Comparison of ENCODE assay signal across 1 cellular context in the genomic region with DNA sequence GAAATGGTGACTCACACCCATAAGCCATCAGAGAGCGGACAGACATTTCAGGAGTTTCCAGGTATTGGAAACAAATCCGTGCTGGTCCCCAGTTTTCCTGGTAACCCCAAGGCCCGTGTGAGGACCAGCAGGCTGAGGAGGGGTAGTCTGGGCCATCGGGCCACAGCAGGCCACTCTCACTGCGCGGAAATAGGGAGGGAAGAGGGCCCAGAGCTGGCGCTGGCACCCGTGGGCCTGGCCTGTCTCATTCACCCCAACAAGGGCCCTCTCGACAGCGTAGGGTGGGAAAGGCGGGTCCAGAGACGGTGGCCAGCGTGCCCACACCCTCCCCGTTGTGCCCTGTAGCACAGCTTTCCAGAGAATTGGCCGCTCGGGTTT.
TF ChIP-seq lines count a peak whose summit lies in the region.

No MANE protein-coding gene starts in this region.

TF ChIP-seq in K562, 482 proteins besides CTCF, POLR2A, EP300 and RAD21:
- TF ChIP-seq, protein P1, sequence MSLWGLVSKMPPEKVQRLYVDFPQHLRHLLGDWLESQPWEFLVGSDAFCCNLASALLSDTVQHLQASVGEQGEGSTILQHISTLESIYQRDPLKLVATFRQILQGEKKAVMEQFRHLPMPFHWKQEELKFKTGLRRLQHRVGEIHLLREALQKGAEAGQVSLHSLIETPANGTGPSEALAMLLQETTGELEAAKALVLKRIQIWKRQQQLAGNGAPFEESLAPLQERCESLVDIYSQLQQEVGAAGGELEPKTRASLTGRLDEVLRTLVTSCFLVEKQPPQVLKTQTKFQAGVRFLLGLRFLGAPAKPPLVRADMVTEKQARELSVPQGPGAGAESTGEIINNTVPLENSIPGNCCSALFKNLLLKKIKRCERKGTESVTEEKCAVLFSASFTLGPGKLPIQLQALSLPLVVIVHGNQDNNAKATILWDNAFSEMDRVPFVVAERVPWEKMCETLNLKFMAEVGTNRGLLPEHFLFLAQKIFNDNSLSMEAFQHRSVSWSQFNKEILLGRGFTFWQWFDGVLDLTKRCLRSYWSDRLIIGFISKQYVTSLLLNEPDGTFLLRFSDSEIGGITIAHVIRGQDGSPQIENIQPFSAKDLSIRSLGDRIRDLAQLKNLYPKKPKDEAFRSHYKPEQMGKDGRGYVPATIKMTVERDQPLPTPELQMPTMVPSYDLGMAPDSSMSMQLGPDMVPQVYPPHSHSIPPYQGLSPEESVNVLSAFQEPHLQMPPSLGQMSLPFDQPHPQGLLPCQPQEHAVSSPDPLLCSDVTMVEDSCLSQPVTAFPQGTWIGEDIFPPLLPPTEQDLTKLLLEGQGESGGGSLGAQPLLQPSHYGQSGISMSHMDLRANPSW (CRISPR knock-in tag; IDR thresholded peaks at IDR 0.05), result no peak
- TF ChIP-seq, protein P2, sequence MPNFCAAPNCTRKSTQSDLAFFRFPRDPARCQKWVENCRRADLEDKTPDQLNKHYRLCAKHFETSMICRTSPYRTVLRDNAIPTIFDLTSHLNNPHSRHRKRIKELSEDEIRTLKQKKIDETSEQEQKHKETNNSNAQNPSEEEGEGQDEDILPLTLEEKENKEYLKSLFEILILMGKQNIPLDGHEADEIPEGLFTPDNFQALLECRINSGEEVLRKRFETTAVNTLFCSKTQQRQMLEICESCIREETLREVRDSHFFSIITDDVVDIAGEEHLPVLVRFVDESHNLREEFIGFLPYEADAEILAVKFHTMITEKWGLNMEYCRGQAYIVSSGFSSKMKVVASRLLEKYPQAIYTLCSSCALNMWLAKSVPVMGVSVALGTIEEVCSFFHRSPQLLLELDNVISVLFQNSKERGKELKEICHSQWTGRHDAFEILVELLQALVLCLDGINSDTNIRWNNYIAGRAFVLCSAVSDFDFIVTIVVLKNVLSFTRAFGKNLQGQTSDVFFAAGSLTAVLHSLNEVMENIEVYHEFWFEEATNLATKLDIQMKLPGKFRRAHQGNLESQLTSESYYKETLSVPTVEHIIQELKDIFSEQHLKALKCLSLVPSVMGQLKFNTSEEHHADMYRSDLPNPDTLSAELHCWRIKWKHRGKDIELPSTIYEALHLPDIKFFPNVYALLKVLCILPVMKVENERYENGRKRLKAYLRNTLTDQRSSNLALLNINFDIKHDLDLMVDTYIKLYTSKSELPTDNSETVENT (CRISPR knock-in tag; IDR thresholded peaks at IDR 0.05), result no peak
- TF ChIP-seq HMG20A (CRISPR knock-in tag; conservative IDR thresholded peaks at IDR 0.05), result no peak
- TF ChIP-seq, protein P3, sequence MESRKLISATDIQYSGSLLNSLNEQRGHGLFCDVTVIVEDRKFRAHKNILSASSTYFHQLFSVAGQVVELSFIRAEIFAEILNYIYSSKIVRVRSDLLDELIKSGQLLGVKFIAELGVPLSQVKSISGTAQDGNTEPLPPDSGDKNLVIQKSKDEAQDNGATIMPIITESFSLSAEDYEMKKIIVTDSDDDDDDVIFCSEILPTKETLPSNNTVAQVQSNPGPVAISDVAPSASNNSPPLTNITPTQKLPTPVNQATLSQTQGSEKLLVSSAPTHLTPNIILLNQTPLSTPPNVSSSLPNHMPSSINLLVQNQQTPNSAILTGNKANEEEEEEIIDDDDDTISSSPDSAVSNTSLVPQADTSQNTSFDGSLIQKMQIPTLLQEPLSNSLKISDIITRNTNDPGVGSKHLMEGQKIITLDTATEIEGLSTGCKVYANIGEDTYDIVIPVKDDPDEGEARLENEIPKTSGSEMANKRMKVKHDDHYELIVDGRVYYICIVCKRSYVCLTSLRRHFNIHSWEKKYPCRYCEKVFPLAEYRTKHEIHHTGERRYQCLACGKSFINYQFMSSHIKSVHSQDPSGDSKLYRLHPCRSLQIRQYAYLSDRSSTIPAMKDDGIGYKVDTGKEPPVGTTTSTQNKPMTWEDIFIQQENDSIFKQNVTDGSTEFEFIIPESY (CRISPR knock-in tag; IDR thresholded peaks at IDR 0.05), result no peak
- TF ChIP-seq, protein P4, sequence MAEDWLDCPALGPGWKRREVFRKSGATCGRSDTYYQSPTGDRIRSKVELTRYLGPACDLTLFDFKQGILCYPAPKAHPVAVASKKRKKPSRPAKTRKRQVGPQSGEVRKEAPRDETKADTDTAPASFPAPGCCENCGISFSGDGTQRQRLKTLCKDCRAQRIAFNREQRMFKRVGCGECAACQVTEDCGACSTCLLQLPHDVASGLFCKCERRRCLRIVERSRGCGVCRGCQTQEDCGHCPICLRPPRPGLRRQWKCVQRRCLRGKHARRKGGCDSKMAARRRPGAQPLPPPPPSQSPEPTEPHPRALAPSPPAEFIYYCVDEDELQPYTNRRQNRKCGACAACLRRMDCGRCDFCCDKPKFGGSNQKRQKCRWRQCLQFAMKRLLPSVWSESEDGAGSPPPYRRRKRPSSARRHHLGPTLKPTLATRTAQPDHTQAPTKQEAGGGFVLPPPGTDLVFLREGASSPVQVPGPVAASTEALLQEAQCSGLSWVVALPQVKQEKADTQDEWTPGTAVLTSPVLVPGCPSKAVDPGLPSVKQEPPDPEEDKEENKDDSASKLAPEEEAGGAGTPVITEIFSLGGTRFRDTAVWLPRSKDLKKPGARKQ (CRISPR knock-in tag; IDR thresholded peaks at IDR 0.05), result no peak
- no peak for TF ChIP-seq NRF1 (conservative IDR thresholded peaks at IDR 0.05 in 1 of 2, IDR thresholded peaks at IDR 0.05 in 1 of 2)
- TF ChIP-seq, protein P5, sequence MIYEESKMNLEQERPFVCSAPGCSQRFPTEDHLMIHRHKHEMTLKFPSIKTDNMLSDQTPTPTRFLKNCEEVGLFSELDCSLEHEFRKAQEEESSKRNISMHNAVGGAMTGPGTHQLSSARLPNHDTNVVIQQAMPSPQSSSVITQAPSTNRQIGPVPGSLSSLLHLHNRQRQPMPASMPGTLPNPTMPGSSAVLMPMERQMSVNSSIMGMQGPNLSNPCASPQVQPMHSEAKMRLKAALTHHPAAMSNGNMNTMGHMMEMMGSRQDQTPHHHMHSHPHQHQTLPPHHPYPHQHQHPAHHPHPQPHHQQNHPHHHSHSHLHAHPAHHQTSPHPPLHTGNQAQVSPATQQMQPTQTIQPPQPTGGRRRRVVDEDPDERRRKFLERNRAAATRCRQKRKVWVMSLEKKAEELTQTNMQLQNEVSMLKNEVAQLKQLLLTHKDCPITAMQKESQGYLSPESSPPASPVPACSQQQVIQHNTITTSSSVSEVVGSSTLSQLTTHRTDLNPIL (CRISPR knock-in tag; IDR thresholded peaks at IDR 0.05), result no peak
- no peak for TF ChIP-seq ZNF431 (CRISPR knock-in tag; IDR thresholded peaks at IDR 0.05)
- TF ChIP-seq PHB (CRISPR knock-in tag; IDR thresholded peaks at IDR 0.05), result no peak
- no peak for TF ChIP-seq TAF9B (IDR thresholded peaks at IDR 0.05; ENCODE audit: partially characterized antibody)
- TF ChIP-seq LARP7 (IDR thresholded peaks at IDR 0.05), result no peak
- no peak for TF ChIP-seq DNMT1 (IDR thresholded peaks at IDR 0.05)
- TF ChIP-seq, protein P6, sequence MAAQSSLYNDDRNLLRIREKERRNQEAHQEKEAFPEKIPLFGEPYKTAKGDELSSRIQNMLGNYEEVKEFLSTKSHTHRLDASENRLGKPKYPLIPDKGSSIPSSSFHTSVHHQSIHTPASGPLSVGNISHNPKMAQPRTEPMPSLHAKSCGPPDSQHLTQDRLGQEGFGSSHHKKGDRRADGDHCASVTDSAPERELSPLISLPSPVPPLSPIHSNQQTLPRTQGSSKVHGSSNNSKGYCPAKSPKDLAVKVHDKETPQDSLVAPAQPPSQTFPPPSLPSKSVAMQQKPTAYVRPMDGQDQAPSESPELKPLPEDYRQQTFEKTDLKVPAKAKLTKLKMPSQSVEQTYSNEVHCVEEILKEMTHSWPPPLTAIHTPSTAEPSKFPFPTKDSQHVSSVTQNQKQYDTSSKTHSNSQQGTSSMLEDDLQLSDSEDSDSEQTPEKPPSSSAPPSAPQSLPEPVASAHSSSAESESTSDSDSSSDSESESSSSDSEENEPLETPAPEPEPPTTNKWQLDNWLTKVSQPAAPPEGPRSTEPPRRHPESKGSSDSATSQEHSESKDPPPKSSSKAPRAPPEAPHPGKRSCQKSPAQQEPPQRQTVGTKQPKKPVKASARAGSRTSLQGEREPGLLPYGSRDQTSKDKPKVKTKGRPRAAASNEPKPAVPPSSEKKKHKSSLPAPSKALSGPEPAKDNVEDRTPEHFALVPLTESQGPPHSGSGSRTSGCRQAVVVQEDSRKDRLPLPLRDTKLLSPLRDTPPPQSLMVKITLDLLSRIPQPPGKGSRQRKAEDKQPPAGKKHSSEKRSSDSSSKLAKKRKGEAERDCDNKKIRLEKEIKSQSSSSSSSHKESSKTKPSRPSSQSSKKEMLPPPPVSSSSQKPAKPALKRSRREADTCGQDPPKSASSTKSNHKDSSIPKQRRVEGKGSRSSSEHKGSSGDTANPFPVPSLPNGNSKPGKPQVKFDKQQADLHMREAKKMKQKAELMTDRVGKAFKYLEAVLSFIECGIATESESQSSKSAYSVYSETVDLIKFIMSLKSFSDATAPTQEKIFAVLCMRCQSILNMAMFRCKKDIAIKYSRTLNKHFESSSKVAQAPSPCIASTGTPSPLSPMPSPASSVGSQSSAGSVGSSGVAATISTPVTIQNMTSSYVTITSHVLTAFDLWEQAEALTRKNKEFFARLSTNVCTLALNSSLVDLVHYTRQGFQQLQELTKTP (IDR thresholded peaks at IDR 0.05; ENCODE audit: low read depth in 1 of 2, partially characterized antibody in 2 of 2), result no peak
- no peak for TF ChIP-seq CCNT2 (IDR thresholded peaks at IDR 0.05; ENCODE audit: borderline replicate concordance, extremely low read depth, insufficient read length, low read depth, low read length)
- no peak for TF ChIP-seq SAFB (IDR thresholded peaks at IDR 0.05; ENCODE audit: borderline replicate concordance, low read depth, low read length)
TF ChIP-seq in K562: peak in this region for 0.
